9 cellular contexts compared by ENCODE assay signal in the genomic region with DNA sequence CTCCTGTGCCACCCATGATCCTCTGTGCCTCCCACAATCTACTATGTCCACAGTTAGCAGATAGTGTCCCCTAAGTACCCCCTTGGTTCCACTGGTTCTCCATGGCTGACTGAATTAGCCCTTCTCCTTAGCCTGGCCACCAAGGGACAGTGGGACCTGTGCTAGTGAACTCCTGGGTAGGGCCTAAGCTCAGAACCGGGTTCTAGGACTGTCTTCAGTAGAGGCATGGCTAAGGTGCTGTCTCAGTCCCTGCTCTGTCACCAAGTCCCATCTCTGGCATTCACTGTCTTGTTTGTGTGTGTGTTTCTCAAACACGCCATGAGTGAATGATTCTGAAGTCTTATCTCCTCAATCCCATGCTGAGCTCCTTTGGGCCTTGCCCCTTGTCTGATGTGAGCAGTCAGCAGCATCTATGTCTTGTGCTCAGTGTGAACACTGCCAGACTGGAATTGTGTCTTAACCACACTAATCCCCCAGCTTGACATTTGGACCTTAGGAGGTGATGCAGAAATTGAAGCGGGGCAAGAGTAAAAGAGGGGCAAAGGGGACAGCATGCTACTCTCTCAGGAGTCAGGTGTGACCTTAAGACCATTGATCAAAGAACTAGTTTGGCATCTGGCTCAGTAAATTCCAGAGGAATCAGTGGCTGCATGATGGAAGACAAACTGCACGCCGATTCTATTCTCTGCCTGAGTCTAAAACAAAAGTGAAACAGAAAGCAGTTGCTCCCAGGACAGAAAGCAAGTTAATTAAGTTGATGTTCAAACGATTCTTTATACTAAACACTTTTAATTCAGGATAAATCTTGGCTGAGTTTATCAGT.
DNase-seq lines count a peak whose midpoint lies in the region; ATAC-seq and TF ChIP-seq lines count a peak whose summit lies in the region.
"Had no signal": no experiment of that assay in that cellular context is flagged by ENCODE, and none has a peak within 500 bp of the region (broad histone marks: within the 10 kb centered on the region; RNA-seq: fewer than 3 reads in every experiment).

No MANE protein-coding gene starts in this region.

- H3K4me1 Mint-ChIP-seq in CD4-positive, CD25-positive, alpha-beta regulatory T cell, result peaks cover 0 to 20% (median 13%) of the 10 kb centered on the region in 4 donors

- H3K4me1 ChIP-seq in CD4-positive, CD25-positive, alpha-beta regulatory T cell (ENCODE audit: control insufficient read depth, insufficient read depth, low read length, poor library complexity, severe bottlenecking), result peaks cover 13% of the 10 kb centered on the region
- peaks cover 6% of the 10 kb centered on the region; the same call in 1 of the 2 replicates for H3K4me1 ChIP-seq in HUES48 (ENCODE audit: control insufficient read depth, insufficient read depth, low read length)

- no peak overlapping the region for H3K9ac ChIP-seq in HUES48 (ENCODE audit: low read depth, low read length)

- peaks cover 0 to 2% (median 0%) of the 10 kb centered on the region in 7 donors for H3K9me3 Mint-ChIP-seq in CD4-positive, CD25-positive, alpha-beta regulatory T cell

- no peak overlapping the region for H3K27ac ChIP-seq in CD4-positive, CD25-positive, alpha-beta regulatory T cell (ENCODE audit: insufficient read depth, low read length, poor library complexity, severe bottlenecking)
- H3K27ac ChIP-seq in HUES48 (ENCODE audit: low read depth, low read length), result peak overlapping the region; percentile 9
- H3K27ac ChIP-seq: WERI-Rb-1 had no signal

- POLR2A ChIA-PET in HEK293T (lab: Yijun Ruan, JAX), result interaction anchor here (1.0 kb wide), 1 partner anchor 9 kb away, joined by 3 read pairs; no protein-coding TSS in a partner anchor

- no peaks in the 10 kb centered on the region for H3K36me3 ChIP-seq in CD4-positive, CD25-positive, alpha-beta regulatory T cell (ENCODE audit: control insufficient read depth, insufficient read depth, low read length)
- H3K36me3 ChIP-seq in HUES48 (ENCODE audit: control insufficient read depth, insufficient read depth, low read length), result no peaks in the 10 kb centered on the region
- H3K36me3 ChIP-seq: WERI-Rb-1 had no signal

- peaks cover 2% of the 10 kb centered on the region for H3K27me3 ChIP-seq in CD4-positive, CD25-positive, alpha-beta regulatory T cell (ENCODE audit: control insufficient read depth, insufficient read depth, low read length)
- H3K27me3 ChIP-seq in HUES48 (ENCODE audit: control insufficient read depth, insufficient read depth, low read length), result no peaks in the 10 kb centered on the region

- ATAC-seq in CD4-positive, CD25-positive, alpha-beta regulatory T cell (ENCODE audit: low read depth in 2 of 2), result peak; percentile 16 to 48
- ATAC-seq in omental fat pad (ENCODE audit: low FRiP score), result peak; percentile 23
- ATAC-seq in GM21825 (IDR thresholded peaks at IDR 0.05; ENCODE audit: unreplicated experiment), result no peak

- H3K4me3 Mint-ChIP-seq in CD4-positive, CD25-positive, alpha-beta regulatory T cell, result peak overlapping the region; percentile 49 to 87 (median 81)

- H3K27me3 Mint-ChIP-seq in CD4-positive, CD25-positive, alpha-beta regulatory T cell, result peaks cover 8% of the 10 kb centered on the region

- H3K36me3 Mint-ChIP-seq in CD4-positive, CD25-positive, alpha-beta regulatory T cell, result no peaks in the 10 kb centered on the region

- H3K27ac Mint-ChIP-seq in CD4-positive, CD25-positive, alpha-beta regulatory T cell, result peak overlapping the region; percentile 54 to 66 (median 62)

- peak overlapping the region; percentile 87 for H3K4me3 ChIP-seq in CD4-positive, CD25-positive, alpha-beta regulatory T cell (ENCODE audit: low read depth, low read length)
- no peak overlapping the region for H3K4me3 ChIP-seq in HUES48 (ENCODE audit: low read depth, low read length)

- peak in 2 of 3 donors; percentile 26 to 76 for DNase-seq in CD4-positive, CD25-positive, alpha-beta regulatory T cell
- peak; percentile 63 for DNase-seq in dedifferentiated amniotic fluid mesenchymal stem cell (ENCODE audit: extremely low spot score)
- DNase-seq in omental fat pad (ENCODE audit: low spot score), result no peak
- no peak for DNase-seq in effector CD4-positive, alpha-beta T cell
- no peak for DNase-seq in amygdala (lab: John Stamatoyannopoulos, UW)
- no peak for DNase-seq in HEK293T (ENCODE audit: extremely low spot score)
- DNase-seq: WERI-Rb-1 had no signal

- no peak for TF ChIP-seq CTCF in omental fat pad (IDR thresholded peaks at IDR 0.05)

- CTCF ChIA-PET in HEK293T (lab: Yijun Ruan, JAX), result interaction anchor here (0.6 kb wide), 1 partner anchor 325 kb away, joined by 4 read pairs; no protein-coding TSS in a partner anchor

- H3K9me3 ChIP-seq in CD4-positive, CD25-positive, alpha-beta regulatory T cell (ENCODE audit: control insufficient read depth in 2 of 2, low read length in 2 of 2), result no peaks in the 10 kb centered on the region
- no peaks in the 10 kb centered on the region for H3K9me3 ChIP-seq in HUES48 (ENCODE audit: control insufficient read depth, insufficient read depth, low read length)

TF ChIP-seq in HEK293T, 16 proteins besides CTCF, POLR2A, EP300 and RAD21:
- TF ChIP-seq, protein P1, sequence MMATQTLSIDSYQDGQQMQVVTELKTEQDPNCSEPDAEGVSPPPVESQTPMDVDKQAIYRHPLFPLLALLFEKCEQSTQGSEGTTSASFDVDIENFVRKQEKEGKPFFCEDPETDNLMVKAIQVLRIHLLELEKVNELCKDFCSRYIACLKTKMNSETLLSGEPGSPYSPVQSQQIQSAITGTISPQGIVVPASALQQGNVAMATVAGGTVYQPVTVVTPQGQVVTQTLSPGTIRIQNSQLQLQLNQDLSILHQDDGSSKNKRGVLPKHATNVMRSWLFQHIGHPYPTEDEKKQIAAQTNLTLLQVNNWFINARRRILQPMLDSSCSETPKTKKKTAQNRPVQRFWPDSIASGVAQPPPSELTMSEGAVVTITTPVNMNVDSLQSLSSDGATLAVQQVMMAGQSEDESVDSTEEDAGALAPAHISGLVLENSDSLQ (IDR thresholded peaks at IDR 0.05), result no peak
- TF ChIP-seq SP1 (IDR thresholded peaks at IDR 0.05) (no peak), BHLHE40 (IDR thresholded peaks at IDR 0.05; ENCODE audit: borderline replicate concordance) (no peak), FOXA1 (IDR thresholded peaks at IDR 0.05) (no peak), TARDBP (IDR thresholded peaks at IDR 0.05) (no peak), ZNF384 (IDR thresholded peaks at IDR 0.05) (no peak), LEF1 (IDR thresholded peaks at IDR 0.05; ENCODE audit: borderline replicate concordance) (no peak), NFRKB (IDR thresholded peaks at IDR 0.05) (no peak), ELF4 (IDR thresholded peaks at IDR 0.05) (no peak), FOXM1 (IDR thresholded peaks at IDR 0.05; ENCODE audit: borderline replicate concordance) (no peak), ARNT (IDR thresholded peaks at IDR 0.05) (no peak)

Comparison
In these comparisons a context has a peak if more than half of its experiments do, and no peak if none do; other contexts are left out.
1. DNase-seq: peak in CD4-positive, CD25-positive, alpha-beta regulatory T cell (2 of 3) and dedifferentiated amniotic fluid mesenchymal stem cell (single experiment); none in omental fat pad (single experiment), effector CD4-positive, alpha-beta T cell (single experiment), amygdala (0 of 56) and HEK293T (single experiment).